9 cellular contexts compared by ENCODE assay signal in genomic region chr6:37172991-37173572, GRCh38. TPM values are rescaled to one million over a fixed set of nuclear protein-coding genes. Genes with fewer than 3 reads are reported as not detected.
DNase-seq lines count a peak whose midpoint lies in the region; ATAC-seq and TF ChIP-seq lines count a peak whose summit lies in the region.
"Had no signal": no experiment of that assay in that cellular context is flagged by ENCODE, and none has a peak within 500 bp of the region (broad histone marks: within the 10 kb centered on the region; RNA-seq: fewer than 3 reads in every experiment).

No MANE protein-coding gene starts in this region.

- POLR2A ChIA-PET in CD4-positive, alpha-beta T cell (lab: Charles Lee) = interaction anchor here (1.2 to 8.3 kb wide), 11 partner anchors 8 to 152 kb away, joined by 3 to 164 read pairs (median 13); no protein-coding TSS in a partner anchor
- POLR2A ChIA-PET in PC-9 (lab: Charles Lee; ENCODE audit: unreplicated experiment) = no interaction called here

- peak overlapping the region; percentile 81 for H3K27ac ChIP-seq in CD4-positive, alpha-beta T cell (ENCODE audit: low read depth, low read length)
- H3K27ac ChIP-seq in PC-9 (peak overlapping the region; percentile 17; the same call in 1 of the 2 replicates), epithelial cell of prostate (peak overlapping the region; percentile 94), psoas muscle (peak overlapping the region; percentile 94)

- no peak overlapping the region for H2AFZ ChIP-seq in PC-9

- no peaks in the 10 kb centered on the region for H3K9me2 ChIP-seq in PC-9 (ENCODE audit: insufficient read depth)

- CTCF ChIA-PET in CD4-positive, alpha-beta T cell (lab: Charles Lee) = interaction anchor here (0.8 to 8.8 kb wide), 14 partner anchors 9 to 407 kb away, joined by 3 to 123 read pairs (median 6); partner anchors contain the start of gene C6orf89
- CTCF ChIA-PET in PC-9 (lab: Charles Lee) = interaction anchor here (1.1 kb wide), 3 partner anchors 36 to 148 kb away, joined by 4 to 7 read pairs (median 5); no protein-coding TSS in a partner anchor

- H3K9me3 Mint-ChIP-seq in CD4-positive, alpha-beta T cell = no peaks in the 10 kb centered on the region

- peaks cover 40% of the 10 kb centered on the region for H3K79me2 ChIP-seq in PC-9 (ENCODE audit: low read depth)

- intact Hi-C loops in CD4-positive, alpha-beta T cell (cut with DNase I, micrococcal nuclease) = loop anchor here (1.0 to 5.0 kb wide), 6 partner anchors 37 to 288 kb away; partner anchors contain the start of gene C6orf89 (in 2 of the 2)
- intact Hi-C loops in PC-9 (cut with micrococcal nuclease; ENCODE audit: unreplicated experiment) = loop anchor here (1.0 kb wide), 8 partner anchors 37 to 155 kb away; no protein-coding TSS in a partner anchor
- intact Hi-C loops in psoas muscle (cut with DNase I) = loop anchor here (1.0 to 10.0 kb wide), 5 partner anchors 36 to 408 kb away; no protein-coding TSS in a partner anchor

- peak overlapping the region; percentile 64; the same call in 1 of the 2 replicates for H3K4me3 ChIP-seq in PC-9
- peak overlapping the region; percentile 97 for H3K4me3 ChIP-seq in psoas muscle
- H3K4me3 ChIP-seq: body of pancreas had no signal

- H3K36me3 Mint-ChIP-seq in CD4-positive, alpha-beta T cell (ENCODE audit: low read depth) = peaks cover 63% of the 10 kb centered on the region

- BruUV-seq in PC-9 (replicated peaks; lab: Mats Ljungman, UMichigan) = no TSS peak

- no peaks in the 10 kb centered on the region for H3K27me3 Mint-ChIP-seq in CD4-positive, alpha-beta T cell

- H3F3A ChIP-seq in PC-9 (ENCODE audit: insufficient read depth, low read depth) = peaks cover 75% of the 10 kb centered on the region

- ATAC-seq in CD4-positive, alpha-beta T cell (ENCODE audit: poor library complexity) = no peak
- ATAC-seq in psoas muscle (no peak), GM19035 (IDR thresholded peaks at IDR 0.05; ENCODE audit: unreplicated experiment) (no peak), GM18520 (IDR thresholded peaks at IDR 0.05; ENCODE audit: unreplicated experiment) (no peak)
- ATAC-seq: body of pancreas had no signal

- peak overlapping the region; percentile 95 for H3K27ac Mint-ChIP-seq in CD4-positive, alpha-beta T cell

- DNase-seq in CD4-positive, alpha-beta T cell = no peak
- no peak for DNase-seq in PC-9
- no peak for DNase-seq in epithelial cell of prostate (ENCODE audit: low read depth, low spot score)
- DNase-seq in psoas muscle = no peak
- no peak for DNase-seq in NCI-H1436 treated with DMSO at 0.1 percent for 48 hours (lab: John Stamatoyannopoulos, UW)
- DNase-seq in HK-2 (ENCODE audit: unreplicated experiment) = no peak
- DNase-seq: body of pancreas had no signal

- peak overlapping the region; percentile 91 for H3K4me2 ChIP-seq in PC-9

- peaks cover 71% of the 10 kb centered on the region for H3K4me1 Mint-ChIP-seq in CD4-positive, alpha-beta T cell (ENCODE audit: low read depth)

- no peaks in the 10 kb centered on the region for H3K9me3 ChIP-seq in CD4-positive, alpha-beta T cell (ENCODE audit: control insufficient read depth, low read length)
- H3K9me3 ChIP-seq in PC-9 (ENCODE audit: insufficient read depth, low read depth) (no peaks in the 10 kb centered on the region), psoas muscle (no peaks in the 10 kb centered on the region)
- H3K9me3 ChIP-seq: body of pancreas had no signal

- no peaks in the 10 kb centered on the region for H3K27me3 ChIP-seq in CD4-positive, alpha-beta T cell (ENCODE audit: control insufficient read depth, insufficient read depth, low read length)
- no peaks in the 10 kb centered on the region for H3K27me3 ChIP-seq in PC-9 (ENCODE audit: insufficient read depth, low read depth)
- H3K27me3 ChIP-seq in psoas muscle (ENCODE audit: insufficient read depth in 3 of 3, low read length in 2 of 3) = no peaks in the 10 kb centered on the region
- H3K27me3 ChIP-seq: body of pancreas had no signal

- H3K4me1 ChIP-seq in PC-9 (replicated peaks; ENCODE audit: insufficient read depth) (peaks cover 25% of the 10 kb centered on the region), psoas muscle (peaks cover 10% of the 10 kb centered on the region)

- H3K4me3 Mint-ChIP-seq in CD4-positive, alpha-beta T cell = peak overlapping the region; percentile 95

- TF ChIP-seq CTCF in CD4-positive, alpha-beta T cell (IDR thresholded peaks at IDR 0.05) = no peak
- TF ChIP-seq CTCF in PC-9 (conservative IDR thresholded peaks at IDR 0.05) (no peak), psoas muscle (IDR thresholded peaks at IDR 0.05) (no peak)

- H3K36me3 ChIP-seq in PC-9 (ENCODE audit: low read depth) (peaks cover 43% of the 10 kb centered on the region), psoas muscle (ENCODE audit: insufficient read depth in 1 of 2, low read depth in 1 of 2) (peaks cover 8 to 36% of the 10 kb centered on the region in 2 donors)

- 83 to 87% (median 83%) methylated on average over 7 of the region's 7 CpGs for WGBS in psoas muscle, 3 donors

- H4K20me1 ChIP-seq in PC-9 (ENCODE audit: insufficient read depth) = peaks cover 31% of the 10 kb centered on the region

RNA-seq across cellular contexts. Expression of gene PIM1, which starts 3.1 kb away (rescaled TPM):
- 100 to 1,000 TPM; 175 to 183 TPM for total RNA-seq in CD4-positive, alpha-beta T cell
- 51.0 and 60.3 TPM in 2 replicates for total RNA-seq in PC-9 (2021)
- total RNA-seq in psoas muscle = 10 to 100 TPM; 18.0 to 45.5 (median 32.8) TPM
- polyA plus RNA-seq in psoas muscle = 10 to 100 TPM in 1 of 3 donors, 1 to 10 TPM in 2; 2.8 to 16.5 (median 7.8) TPM

Comparison
In these comparisons a context has a peak if more than half of its experiments do, and no peak if none do; other contexts are left out.
1. H3K27ac ChIP-seq: peak in every context shown above with its lines; median percentile 94 in epithelial cell of prostate; 94 in psoas muscle; 81 in CD4-positive, alpha-beta T cell; 17 in PC-9.